ENCODE assay signal across 15 cellular contexts in genomic region chr2:135055182-135055786, GRCh38. TPM values are rescaled to one million over a fixed set of nuclear protein-coding genes. Genes with fewer than 3 reads are reported as not detected.
A peak's percentile ranks its signal among the peaks of the same experiment; 100 is the strongest.
DNase-seq lines count a peak whose midpoint lies in the region; ATAC-seq and TF ChIP-seq lines count a peak whose summit lies in the region.
"Had no signal": no experiment of that assay in that cellular context is flagged by ENCODE, and none has a peak within 500 bp of the region (broad histone marks: within the 10 kb centered on the region; RNA-seq: fewer than 3 reads in every experiment).

No MANE protein-coding gene starts in this region.

- no peak for TF ChIP-seq POLR2A in gastroesophageal sphincter (IDR thresholded peaks at IDR 0.05)

- H3K27me3 ChIP-seq in GM23248 (replicated peaks; ENCODE audit: insufficient read depth) (no peaks in the 10 kb centered on the region), gastroesophageal sphincter (no peaks in the 10 kb centered on the region)
- H3K27me3 ChIP-seq: tibial nerve had no signal

- peak overlapping the region; percentile 12; the same call in 1 of the 2 replicates for H3K9ac ChIP-seq in GM23248

- WGBS in GM23248 (ENCODE audit: low coverage in 1 of 2, low lambda C conversion rate in 2 of 2, missing lambda C conversion rate in 2 of 2), 2 experiments: 23 to 30% methylated on average over 2 of the region's 2 CpGs
- 43 to 50% methylated on average over 2 of the region's 2 CpGs for WGBS in gastroesophageal sphincter (ENCODE audit: low coverage in 1 of 2), 2 donors

- in situ Hi-C loops in ACHN (cut with HindIII; ENCODE audit: low pct_ligation_motif_present, low pct_unique_long_range_greater_than_20kb, low sequenced_read_pairs) (no loop called here), GM23248 (cut with MboI) (no loop called here)

- H3K4me1 ChIP-seq in GM23248 (ENCODE audit: insufficient read depth) (peaks cover 31% of the 10 kb centered on the region), gastroesophageal sphincter (peaks cover 3 to 62% (median 4%) of the 10 kb centered on the region in 3 donors)

- no peaks in the 10 kb centered on the region for H3K27me3 Mint-ChIP-seq in activated naive CD8-positive, alpha-beta T cell treated with anti-CD3 and anti-CD28 coated beads, Interleukin-2, amount 10 ng/mL, durations not matched to agents 7 days and 5 days

- no peak for ATAC-seq in activated naive CD8-positive, alpha-beta T cell treated with anti-CD3 and anti-CD28 coated beads, Interleukin-2, amount 10 ng/mL, durations not matched to agents 7 days and 5 days (ENCODE audit: low read depth)
- ATAC-seq in gastroesophageal sphincter: no peak

- peak overlapping the region; percentile 82 for H3K4me2 ChIP-seq in GM23248 (ENCODE audit: unreplicated experiment)

- no peaks in the 10 kb centered on the region for H4K20me1 ChIP-seq in GM23248 (ENCODE audit: insufficient read depth)

- H3K36me3 ChIP-seq in GM23248 (ENCODE audit: low read depth): 0 out of 2 replicates have a peak, but pooled peaks cover 15% of the 10 kb centered on the region
- H3K36me3 ChIP-seq in gastroesophageal sphincter: peaks cover 0 to 4% of the 10 kb centered on the region in 2 donors

- peak overlapping the region; percentile 75 for H3K27ac Mint-ChIP-seq in activated naive CD8-positive, alpha-beta T cell treated with anti-CD3 and anti-CD28 coated beads, Interleukin-2, amount 10 ng/mL, durations not matched to agents 7 days and 5 days

- POLR2A ChIA-PET in activated naive CD8-positive, alpha-beta T cell treated with anti-CD3 and anti-CD28 coated beads, Interleukin-2, amount 10 ng/mL, durations not matched to agents 7 days and 5 days (lab: Charles Lee): no interaction called here

- peak overlapping the region; percentile 76 for H3K4me3 Mint-ChIP-seq in activated naive CD8-positive, alpha-beta T cell treated with anti-CD3 and anti-CD28 coated beads, Interleukin-2, amount 10 ng/mL, durations not matched to agents 7 days and 5 days

- peak overlapping the region; percentile 98 for H3K27ac ChIP-seq in GM23248
- H3K27ac ChIP-seq in gastroesophageal sphincter: peak overlapping the region in 2 of 4 donors; percentile 15 to 24
- H3K27ac ChIP-seq: HL-60, tibial nerve had no signal

- no peaks in the 10 kb centered on the region for H3K9me3 ChIP-seq in GM23248 (ENCODE audit: low read depth)
- no peaks in the 10 kb centered on the region for H3K9me3 ChIP-seq in gastroesophageal sphincter
- H3K9me3 ChIP-seq: Caco-2, tibial nerve had no signal

- H3K4me3 ChIP-seq in GM23248 (peak overlapping the region; percentile 96), gastroesophageal sphincter (no peak overlapping the region)
- H3K4me3 ChIP-seq: tibial nerve had no signal

- peaks cover 29% of the 10 kb centered on the region for H3K36me3 Mint-ChIP-seq in activated naive CD8-positive, alpha-beta T cell treated with anti-CD3 and anti-CD28 coated beads, Interleukin-2, amount 10 ng/mL, durations not matched to agents 7 days and 5 days

- peak; percentile 64 for DNase-seq in ACHN
- peak; percentile 87 for DNase-seq in GM23248
- no peak for DNase-seq in activated naive CD8-positive, alpha-beta T cell treated with anti-CD3 and anti-CD28 coated beads, Interleukin-2, amount 10 ng/mL, durations not matched to agents 7 days and 5 days
- peak; percentile 31 for DNase-seq in hepatic stellate cell (ENCODE audit: low spot score)
- DNase-seq in NCI-H774 (lab: John Stamatoyannopoulos, UW): no peak
- no peak for DNase-seq in DMS 273 (lab: John Stamatoyannopoulos, UW; ENCODE audit: unreplicated experiment)
- no peak for DNase-seq in posterior vena cava (ENCODE audit: low spot score)
- DNase-seq: Caco-2, NCI-H2171, SHP77 treated with DMSO at 0.1 percent for 48 hours had no signal

- H3F3A ChIP-seq in GM23248 (ENCODE audit: insufficient read depth): peaks cover 34% of the 10 kb centered on the region

- no peaks in the 10 kb centered on the region for H3K9me2 ChIP-seq in GM23248 (ENCODE audit: insufficient read depth)

- peaks cover 34% of the 10 kb centered on the region for H3K4me1 Mint-ChIP-seq in activated naive CD8-positive, alpha-beta T cell treated with anti-CD3 and anti-CD28 coated beads, Interleukin-2, amount 10 ng/mL, durations not matched to agents 7 days and 5 days

- H3K79me2 ChIP-seq in GM23248 (ENCODE audit: insufficient read depth): peaks cover 74% of the 10 kb centered on the region

- H3K9me3 Mint-ChIP-seq in activated naive CD8-positive, alpha-beta T cell treated with anti-CD3 and anti-CD28 coated beads, Interleukin-2, amount 10 ng/mL, durations not matched to agents 7 days and 5 days: no peaks in the 10 kb centered on the region

- no peak overlapping the region for H2AFZ ChIP-seq in GM23248

- TF ChIP-seq EP300 in gastroesophageal sphincter (IDR thresholded peaks at IDR 0.05): no peak

- TF ChIP-seq CTCF in gastroesophageal sphincter (IDR thresholded peaks at IDR 0.05): no peak

- intact Hi-C loops in posterior vena cava (cut with DNase I): no loop called here

RNA-seq across cellular contexts. Expression of gene RAB3GAP1, which starts 3.2 kb away (rescaled TPM):
- 72.1 and 77.8 TPM in 2 replicates for total RNA-seq in GM23248 (2014; rRNA removed; shearing (Covaris generic))
- polyA plus RNA-seq in GM23248 (2016; fragmentation: Nextera tagmentation; extraction: Ambion mirVana): 33.6 and 35.5 TPM in 2 replicates
- 10 to 100 TPM; 22.9 to 24.0 TPM for total RNA-seq in activated naive CD8-positive, alpha-beta T cell treated with anti-CD3 and anti-CD28 coated beads, Interleukin-2, amount 10 ng/mL, durations not matched to agents 7 days and 5 days
- total RNA-seq in gastroesophageal sphincter (10 to 100 TPM; 71.8 to 76.9 (median 72.3) TPM), posterior vena cava (10 to 100 TPM; 52.3 to 62.2 TPM)

RNA-seq across cellular contexts. Expression of gene MAP3K19, which starts 8.0 kb away (rescaled TPM):
- not detected in 2 replicates for total RNA-seq in GM23248 (2014; rRNA removed; shearing (Covaris generic))
- not detected in 2 replicates for polyA plus RNA-seq in GM23248 (2016; fragmentation: Nextera tagmentation; extraction: Ambion mirVana)
- total RNA-seq in activated naive CD8-positive, alpha-beta T cell treated with anti-CD3 and anti-CD28 coated beads, Interleukin-2, amount 10 ng/mL, durations not matched to agents 7 days and 5 days: not detected
- total RNA-seq in gastroesophageal sphincter (not detected), posterior vena cava (not detected)
- total RNA-seq: Caco-2, H1, lower leg skin, tibial nerve had no signal
- polyA plus RNA-seq: H1 had no signal

Comparison
In these comparisons a context has a peak if more than half of its experiments do, and no peak if none do; other contexts are left out.
1. DNase-seq: peak in ACHN (single experiment), GM23248 (single experiment) and hepatic stellate cell (single experiment); none in activated naive CD8-positive, alpha-beta T cell treated with anti-CD3 and anti-CD28 coated beads, Interleukin-2, amount 10 ng/mL, durations not matched to agents 7 days and 5 days (single experiment), NCI-H774 (single experiment), DMS 273 (single experiment) and posterior vena cava (single experiment).